8 cellular contexts compared by ENCODE assay signal in genomic region chr12:31403099-31403607, GRCh38.
A peak's percentile ranks its signal among the peaks of the same experiment; 100 is the strongest.
DNase-seq lines count a peak whose midpoint lies in the region; ATAC-seq and FAIRE-seq lines count a peak whose summit lies in the region.
"Not testable (repeated sequence)": the region's sequence is repeated elsewhere in the genome, so short reads cannot be mapped to it uniquely, and the experiment has no call there.

No MANE protein-coding gene starts in this region.

- not testable (repeated sequence) for H2BK5ac ChIP-seq in trophoblast cell (ENCODE audit: low read depth, low read length, poor library complexity)

- H3K18ac ChIP-seq in trophoblast cell (ENCODE audit: low read length), result not testable (repeated sequence)

- H2AK5ac ChIP-seq in trophoblast cell (ENCODE audit: low read length), result not testable (repeated sequence)

- POLR2A ChIA-PET in activated naive CD8-positive, alpha-beta T cell treated with anti-CD3 and anti-CD28 coated beads, Interleukin-2, amount 10 ng/mL, durations not matched to agents 7 days and 5 days (lab: Charles Lee), result interaction anchor here (0.7 kb wide), 1 partner anchor 254 kb away, joined by 3 read pairs; no protein-coding TSS in a partner anchor

- peak; percentile 91 for FAIRE-seq in A204.1 (lab: Jason Lieb, UNC)

- peak; percentile 28 for DNase-seq in NCI-H1417 treated with DMSO at 0.1 percent for 48 hours (lab: John Stamatoyannopoulos, UW)
- peak; percentile 32 for DNase-seq in activated naive CD8-positive, alpha-beta T cell treated with anti-CD3 and anti-CD28 coated beads, Interleukin-2, amount 10 ng/mL, durations not matched to agents 7 days and 5 days
- peak; percentile 86 for DNase-seq in glomerular visceral epithelial cell (ENCODE audit: extremely low spot score)
- peak; percentile 72 to 89 for DNase-seq in trophoblast cell

- not testable (repeated sequence) for H4K91ac ChIP-seq in trophoblast cell (ENCODE audit: low read depth, low read length)

- ATAC-seq in GM18508 (IDR thresholded peaks at IDR 0.05; ENCODE audit: insufficient read depth, unreplicated experiment) (peak; percentile 85), HG02884 (IDR thresholded peaks at IDR 0.05; ENCODE audit: unreplicated experiment) (peak; percentile 72), SK-N-SH treated with all-trans-retinoic acid at 6 μM for 48 hours (peak; percentile 99)
- ATAC-seq in activated naive CD8-positive, alpha-beta T cell treated with anti-CD3 and anti-CD28 coated beads, Interleukin-2, amount 10 ng/mL, durations not matched to agents 7 days and 5 days (ENCODE audit: low read depth), result peak; percentile 83

- WGBS in trophoblast cell (ENCODE audit: extremely low coverage, insufficient coverage, insufficient read length), result no CpG with 5 or more reads among the region's 7 CpGs

- not testable (repeated sequence) for H3K36me3 ChIP-seq in trophoblast cell (ENCODE audit: control insufficient read depth in 1 of 2, insufficient read depth in 2 of 2, low read length in 2 of 2)

- not testable (repeated sequence) for H3K4me3 ChIP-seq in trophoblast cell (ENCODE audit: low read depth, low read length)

- H3K23ac ChIP-seq in trophoblast cell (ENCODE audit: low read length), result not testable (repeated sequence)

- H4K12ac ChIP-seq in trophoblast cell (ENCODE audit: low read depth, low read length), result not testable (repeated sequence)

- H3K27me3 ChIP-seq in trophoblast cell (ENCODE audit: insufficient read depth, low read length), result not testable (repeated sequence)

- H3K79me1 ChIP-seq in trophoblast cell (ENCODE audit: low read length), result not testable (repeated sequence)

- H3K4ac ChIP-seq in trophoblast cell (ENCODE audit: low read depth, low read length), result not testable (repeated sequence)

- not testable (repeated sequence) for H4K8ac ChIP-seq in trophoblast cell (ENCODE audit: low read depth, low read length)

- H3K4me2 ChIP-seq in trophoblast cell (ENCODE audit: low read length), result not testable (repeated sequence)

- not testable (repeated sequence) for H3K4me1 ChIP-seq in trophoblast cell (ENCODE audit: control insufficient read depth in 1 of 2, insufficient read depth in 2 of 2, low read length in 2 of 2)

- not testable (repeated sequence) for H2BK120ac ChIP-seq in trophoblast cell (ENCODE audit: insufficient read depth, low read length, poor library complexity)

- not testable (repeated sequence) for H3K4me1 Mint-ChIP-seq in activated naive CD8-positive, alpha-beta T cell treated with anti-CD3 and anti-CD28 coated beads, Interleukin-2, amount 10 ng/mL, durations not matched to agents 7 days and 5 days

- H3K27ac Mint-ChIP-seq in activated naive CD8-positive, alpha-beta T cell treated with anti-CD3 and anti-CD28 coated beads, Interleukin-2, amount 10 ng/mL, durations not matched to agents 7 days and 5 days, result not testable (repeated sequence)

- H3K9me3 ChIP-seq in trophoblast cell (ENCODE audit: insufficient read depth, low read depth, low read length), result not testable (repeated sequence)

- H3K14ac ChIP-seq in trophoblast cell (ENCODE audit: low read length), result not testable (repeated sequence)

- not testable (repeated sequence) for H3K9me3 Mint-ChIP-seq in activated naive CD8-positive, alpha-beta T cell treated with anti-CD3 and anti-CD28 coated beads, Interleukin-2, amount 10 ng/mL, durations not matched to agents 7 days and 5 days

- H3K79me2 ChIP-seq in trophoblast cell (ENCODE audit: control insufficient read depth, insufficient read depth, low read length, poor library complexity), result not testable (repeated sequence)

- H2BK12ac ChIP-seq in trophoblast cell (ENCODE audit: low read length), result not testable (repeated sequence)

- not testable (repeated sequence) for H2AFZ ChIP-seq in trophoblast cell (ENCODE audit: insufficient read depth, low read length, poor library complexity)

- not testable (repeated sequence) for H3K27ac ChIP-seq in trophoblast cell (ENCODE audit: low read depth, low read length)

- H3K27me3 Mint-ChIP-seq in activated naive CD8-positive, alpha-beta T cell treated with anti-CD3 and anti-CD28 coated beads, Interleukin-2, amount 10 ng/mL, durations not matched to agents 7 days and 5 days, result not testable (repeated sequence)

- H3K9ac ChIP-seq in trophoblast cell (ENCODE audit: low read length), result not testable (repeated sequence)

- H3K4me3 Mint-ChIP-seq in activated naive CD8-positive, alpha-beta T cell treated with anti-CD3 and anti-CD28 coated beads, Interleukin-2, amount 10 ng/mL, durations not matched to agents 7 days and 5 days, result not testable (repeated sequence)

- H3K36me3 Mint-ChIP-seq in activated naive CD8-positive, alpha-beta T cell treated with anti-CD3 and anti-CD28 coated beads, Interleukin-2, amount 10 ng/mL, durations not matched to agents 7 days and 5 days, result not testable (repeated sequence)

Comparison
In these comparisons a context has a peak if more than half of its experiments do, and no peak if none do; other contexts are left out.
1. DNase-seq: peak in every context shown above with its lines; median percentile 86 in glomerular visceral epithelial cell; 80 in trophoblast cell; 32 in activated naive CD8-positive, alpha-beta T cell treated with anti-CD3 and anti-CD28 coated beads, Interleukin-2, amount 10 ng/mL, durations not matched to agents 7 days and 5 days; 28 in NCI-H1417 treated with DMSO at 0.1 percent for 48 hours.